2 cellular contexts compared by ENCODE assay signal in the genomic region with DNA sequence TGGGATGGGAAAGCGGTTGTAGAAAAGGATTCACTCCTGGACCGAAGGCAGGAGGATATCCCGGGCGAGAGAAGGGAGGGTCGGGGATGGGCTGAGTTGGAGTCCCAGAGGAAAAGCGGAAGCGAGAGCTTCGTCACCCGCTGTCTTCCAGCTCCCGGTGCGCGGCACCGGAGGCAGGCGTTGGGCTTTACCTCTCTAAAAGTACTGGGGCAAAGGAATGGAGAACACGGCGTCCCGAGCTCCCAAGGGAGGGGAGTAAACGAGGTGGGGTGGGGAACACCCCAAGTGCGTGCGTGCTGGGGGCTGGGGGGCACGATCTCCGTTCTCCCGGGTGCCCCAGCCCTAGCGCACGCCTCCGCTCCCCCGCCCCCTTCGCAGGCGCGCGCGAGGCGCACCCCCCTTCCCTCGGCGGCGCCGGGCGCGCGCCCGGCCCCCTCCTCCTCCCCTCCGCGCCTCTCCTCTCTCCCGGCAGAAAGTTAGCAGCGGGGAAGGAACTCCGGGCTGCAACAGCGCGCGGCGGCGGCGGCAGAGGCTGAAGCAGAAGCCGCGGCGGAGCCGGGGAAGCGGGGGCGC.
A peak's percentile ranks its signal among the peaks of the same experiment; 100 is the strongest.
TF ChIP-seq lines count a peak whose summit lies in the region.

A gene (plus strand): TSS at position 441 of the 573 bp plus-strand sequence.

TF ChIP-seq in GM23338, 12 proteins besides CTCF, POLR2A, EP300 and RAD21 (continues in another document):
- TF ChIP-seq EZH2phosphoT487 (IDR thresholded peaks at IDR 0.05; ENCODE audit: unreplicated experiment) (no peak), NANOG (IDR thresholded peaks at IDR 0.05; ENCODE audit: borderline replicate concordance) (no peak), ZNF331 (CRISPR knock-in tag; IDR thresholded peaks at IDR 0.05; ENCODE audit: low read depth) (no peak), ZNF114 (CRISPR knock-in tag; IDR thresholded peaks at IDR 0.05) (no peak), POLR2AphosphoS5 (IDR thresholded peaks at IDR 0.05; ENCODE audit: low read depth) (no peak), EZH2 (IDR thresholded peaks at IDR 0.05; ENCODE audit: low read depth, unreplicated experiment) (no peak), STAT1 (IDR thresholded peaks at IDR 0.05; ENCODE audit: unreplicated experiment) (no peak)
- TF ChIP-seq, protein P1, sequence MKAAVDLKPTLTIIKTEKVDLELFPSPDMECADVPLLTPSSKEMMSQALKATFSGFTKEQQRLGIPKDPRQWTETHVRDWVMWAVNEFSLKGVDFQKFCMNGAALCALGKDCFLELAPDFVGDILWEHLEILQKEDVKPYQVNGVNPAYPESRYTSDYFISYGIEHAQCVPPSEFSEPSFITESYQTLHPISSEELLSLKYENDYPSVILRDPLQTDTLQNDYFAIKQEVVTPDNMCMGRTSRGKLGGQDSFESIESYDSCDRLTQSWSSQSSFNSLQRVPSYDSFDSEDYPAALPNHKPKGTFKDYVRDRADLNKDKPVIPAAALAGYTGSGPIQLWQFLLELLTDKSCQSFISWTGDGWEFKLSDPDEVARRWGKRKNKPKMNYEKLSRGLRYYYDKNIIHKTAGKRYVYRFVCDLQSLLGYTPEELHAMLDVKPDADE (IDR thresholded peaks at IDR 0.05): no peak
- TF ChIP-seq, protein P2, sequence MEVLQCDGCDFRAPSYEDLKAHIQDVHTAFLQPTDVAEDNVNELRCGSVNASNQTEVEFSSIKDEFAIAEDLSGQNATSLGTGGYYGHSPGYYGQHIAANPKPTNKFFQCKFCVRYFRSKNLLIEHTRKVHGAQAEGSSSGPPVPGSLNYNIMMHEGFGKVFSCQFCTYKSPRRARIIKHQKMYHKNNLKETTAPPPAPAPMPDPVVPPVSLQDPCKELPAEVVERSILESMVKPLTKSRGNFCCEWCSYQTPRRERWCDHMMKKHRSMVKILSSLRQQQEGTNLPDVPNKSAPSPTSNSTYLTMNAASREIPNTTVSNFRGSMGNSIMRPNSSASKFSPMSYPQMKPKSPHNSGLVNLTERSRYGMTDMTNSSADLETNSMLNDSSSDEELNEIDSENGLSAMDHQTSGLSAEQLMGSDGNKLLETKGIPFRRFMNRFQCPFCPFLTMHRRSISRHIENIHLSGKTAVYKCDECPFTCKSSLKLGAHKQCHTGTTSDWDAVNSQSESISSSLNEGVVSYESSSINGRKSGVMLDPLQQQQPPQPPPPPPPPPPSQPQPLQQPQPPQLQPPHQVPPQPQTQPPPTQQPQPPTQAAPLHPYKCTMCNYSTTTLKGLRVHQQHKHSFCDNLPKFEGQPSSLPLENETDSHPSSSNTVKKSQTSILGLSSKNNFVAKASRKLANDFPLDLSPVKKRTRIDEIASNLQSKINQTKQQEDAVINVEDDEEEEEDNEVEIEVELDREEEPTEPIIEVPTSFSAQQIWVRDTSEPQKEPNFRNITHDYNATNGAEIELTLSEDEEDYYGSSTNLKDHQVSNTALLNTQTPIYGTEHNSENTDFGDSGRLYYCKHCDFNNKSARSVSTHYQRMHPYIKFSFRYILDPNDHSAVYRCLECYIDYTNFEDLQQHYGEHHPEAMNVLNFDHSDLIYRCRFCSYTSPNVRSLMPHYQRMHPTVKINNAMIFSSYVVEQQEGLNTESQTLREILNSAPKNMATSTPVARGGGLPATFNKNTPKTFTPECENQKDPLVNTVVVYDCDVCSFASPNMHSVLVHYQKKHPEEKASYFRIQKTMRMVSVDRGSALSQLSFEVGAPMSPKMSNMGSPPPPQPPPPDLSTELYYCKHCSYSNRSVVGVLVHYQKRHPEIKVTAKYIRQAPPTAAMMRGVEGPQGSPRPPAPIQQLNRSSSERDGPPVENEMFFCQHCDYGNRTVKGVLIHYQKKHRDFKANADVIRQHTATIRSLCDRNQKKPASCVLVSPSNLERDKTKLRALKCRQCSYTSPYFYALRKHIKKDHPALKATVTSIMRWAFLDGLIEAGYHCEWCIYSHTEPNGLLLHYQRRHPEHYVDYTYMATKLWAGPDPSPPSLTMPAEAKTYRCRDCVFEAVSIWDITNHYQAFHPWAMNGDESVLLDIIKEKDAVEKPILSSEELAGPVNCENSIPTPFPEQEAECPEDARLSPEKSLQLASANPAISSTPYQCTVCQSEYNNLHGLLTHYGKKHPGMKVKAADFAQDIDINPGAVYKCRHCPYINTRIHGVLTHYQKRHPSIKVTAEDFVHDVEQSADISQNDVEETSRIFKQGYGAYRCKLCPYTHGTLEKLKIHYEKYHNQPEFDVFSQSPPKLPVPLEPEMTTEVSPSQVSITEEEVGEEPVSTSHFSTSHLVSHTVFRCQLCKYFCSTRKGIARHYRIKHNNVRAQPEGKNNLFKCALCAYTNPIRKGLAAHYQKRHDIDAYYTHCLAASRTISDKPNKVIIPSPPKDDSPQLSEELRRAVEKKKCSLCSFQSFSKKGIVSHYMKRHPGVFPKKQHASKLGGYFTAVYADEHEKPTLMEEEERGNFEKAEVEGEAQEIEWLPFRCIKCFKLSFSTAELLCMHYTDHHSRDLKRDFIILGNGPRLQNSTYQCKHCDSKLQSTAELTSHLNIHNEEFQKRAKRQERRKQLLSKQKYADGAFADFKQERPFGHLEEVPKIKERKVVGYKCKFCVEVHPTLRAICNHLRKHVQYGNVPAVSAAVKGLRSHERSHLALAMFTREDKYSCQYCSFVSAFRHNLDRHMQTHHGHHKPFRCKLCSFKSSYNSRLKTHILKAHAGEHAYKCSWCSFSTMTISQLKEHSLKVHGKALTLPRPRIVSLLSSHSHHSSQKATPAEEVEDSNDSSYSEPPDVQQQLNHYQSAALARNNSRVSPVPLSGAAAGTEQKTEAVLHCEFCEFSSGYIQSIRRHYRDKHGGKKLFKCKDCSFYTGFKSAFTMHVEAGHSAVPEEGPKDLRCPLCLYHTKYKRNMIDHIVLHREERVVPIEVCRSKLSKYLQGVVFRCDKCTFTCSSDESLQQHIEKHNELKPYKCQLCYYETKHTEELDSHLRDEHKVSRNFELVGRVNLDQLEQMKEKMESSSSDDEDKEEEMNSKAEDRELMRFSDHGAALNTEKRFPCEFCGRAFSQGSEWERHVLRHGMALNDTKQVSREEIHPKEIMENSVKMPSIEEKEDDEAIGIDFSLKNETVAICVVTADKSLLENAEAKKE (CRISPR knock-in tag; IDR thresholded peaks at IDR 0.05): no peak

TF ChIP-seq in neural cell, 6 proteins besides CTCF, POLR2A, EP300 and RAD21:
- TF ChIP-seq, protein P3, sequence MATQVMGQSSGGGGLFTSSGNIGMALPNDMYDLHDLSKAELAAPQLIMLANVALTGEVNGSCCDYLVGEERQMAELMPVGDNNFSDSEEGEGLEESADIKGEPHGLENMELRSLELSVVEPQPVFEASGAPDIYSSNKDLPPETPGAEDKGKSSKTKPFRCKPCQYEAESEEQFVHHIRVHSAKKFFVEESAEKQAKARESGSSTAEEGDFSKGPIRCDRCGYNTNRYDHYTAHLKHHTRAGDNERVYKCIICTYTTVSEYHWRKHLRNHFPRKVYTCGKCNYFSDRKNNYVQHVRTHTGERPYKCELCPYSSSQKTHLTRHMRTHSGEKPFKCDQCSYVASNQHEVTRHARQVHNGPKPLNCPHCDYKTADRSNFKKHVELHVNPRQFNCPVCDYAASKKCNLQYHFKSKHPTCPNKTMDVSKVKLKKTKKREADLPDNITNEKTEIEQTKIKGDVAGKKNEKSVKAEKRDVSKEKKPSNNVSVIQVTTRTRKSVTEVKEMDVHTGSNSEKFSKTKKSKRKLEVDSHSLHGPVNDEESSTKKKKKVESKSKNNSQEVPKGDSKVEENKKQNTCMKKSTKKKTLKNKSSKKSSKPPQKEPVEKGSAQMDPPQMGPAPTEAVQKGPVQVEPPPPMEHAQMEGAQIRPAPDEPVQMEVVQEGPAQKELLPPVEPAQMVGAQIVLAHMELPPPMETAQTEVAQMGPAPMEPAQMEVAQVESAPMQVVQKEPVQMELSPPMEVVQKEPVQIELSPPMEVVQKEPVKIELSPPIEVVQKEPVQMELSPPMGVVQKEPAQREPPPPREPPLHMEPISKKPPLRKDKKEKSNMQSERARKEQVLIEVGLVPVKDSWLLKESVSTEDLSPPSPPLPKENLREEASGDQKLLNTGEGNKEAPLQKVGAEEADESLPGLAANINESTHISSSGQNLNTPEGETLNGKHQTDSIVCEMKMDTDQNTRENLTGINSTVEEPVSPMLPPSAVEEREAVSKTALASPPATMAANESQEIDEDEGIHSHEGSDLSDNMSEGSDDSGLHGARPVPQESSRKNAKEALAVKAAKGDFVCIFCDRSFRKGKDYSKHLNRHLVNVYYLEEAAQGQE (IDR thresholded peaks at IDR 0.05; ENCODE audit: borderline replicate concordance): no peak
- TF ChIP-seq TAF1 (IDR thresholded peaks at IDR 0.05; ENCODE audit: low read depth) (peak; percentile 20), POLR2AphosphoS5 (IDR thresholded peaks at IDR 0.05) (peak; percentile 53), MXI1 (conservative IDR thresholded peaks at IDR 0.05; ENCODE audit: poor library complexity, severe bottlenecking) (peak; percentile 28), SMC3 (conservative IDR thresholded peaks at IDR 0.05; ENCODE audit: poor library complexity) (peak; percentile 23), EZH2 (IDR thresholded peaks at IDR 0.05; ENCODE audit: borderline replicate concordance, insufficient read depth, low read length, poor library complexity, severe bottlenecking) (no peak)
TF ChIP-seq in neural cell: peak in this region for 4.
